14 cellular contexts compared by ENCODE assay signal in the genomic region with DNA sequence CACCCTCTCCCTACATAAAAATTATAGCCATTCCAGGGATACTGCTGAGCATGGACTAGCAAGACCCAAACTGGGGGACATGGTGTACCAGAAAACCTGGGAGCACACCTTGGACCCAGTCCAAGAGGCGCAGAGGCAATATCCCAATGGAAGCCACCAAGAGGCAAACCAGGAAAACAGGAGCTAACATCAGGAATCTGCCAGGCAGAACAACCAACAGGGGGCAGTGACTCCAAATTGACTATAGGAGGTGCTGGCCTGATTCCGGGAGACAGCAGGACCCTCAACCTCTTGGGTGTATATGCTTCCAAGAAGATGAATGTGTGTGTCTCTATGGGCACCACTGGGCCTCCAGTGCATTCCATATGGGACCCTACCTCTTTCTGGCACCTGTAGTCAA.
A peak's percentile ranks its signal among the peaks of the same experiment; 100 is the strongest.
DNase-seq lines count a peak whose midpoint lies in the region; ATAC-seq, FAIRE-seq and TF ChIP-seq lines count a peak whose summit lies in the region.
"Had no signal": no experiment of that assay in that cellular context is flagged by ENCODE, and none has a peak within 500 bp of the region (broad histone marks: within the 10 kb centered on the region; RNA-seq: fewer than 3 reads in every experiment).

No MANE protein-coding gene starts in this region.

- H3K4me3 ChIP-seq in OCI-LY1 (ENCODE audit: low read depth, low read length, poor library complexity, severe bottlenecking), result no peak overlapping the region
- H3K4me3 ChIP-seq in endodermal cell (ENCODE audit: low read length), result no peak overlapping the region
- H3K4me3 ChIP-seq in small intestine (ENCODE audit: low read depth in 1 of 2, low read length in 2 of 2), result no peak overlapping the region

- H3K27ac Mint-ChIP-seq in endodermal cell, result no peak overlapping the region
- H3K27ac Mint-ChIP-seq in progenitor cell of endocrine pancreas, result no peak overlapping the region
- H3K27ac Mint-ChIP-seq: activated B cell treated with CpG ODN at 0.5 μM for 24 hours; activated naive CD4-positive, alpha-beta T cell treated with anti-CD3 and anti-CD28 coated beads for 36 hours; stimulated activated naive CD8-positive, alpha-beta T cell treated with anti-CD3 and anti-CD28 coated beads, Interleukin-15, Interleukin-2, amounts not matched to agents 100 ng/mL and 50 ng/mL, for 24 hours had no signal

- H3K4me1 Mint-ChIP-seq in endodermal cell (peaks cover 19% of the 10 kb centered on the region), progenitor cell of endocrine pancreas (ENCODE audit: low read depth) (peaks cover under 1% of the 10 kb centered on the region)
- H3K4me1 Mint-ChIP-seq: activated B cell treated with CpG ODN at 0.5 μM for 24 hours had no signal

- H3K9me2 ChIP-seq in OCI-LY1 (ENCODE audit: low read depth, low read length), result no peaks in the 10 kb centered on the region

- H3K36me3 Mint-ChIP-seq in endodermal cell (ENCODE audit: low read depth) (no peaks in the 10 kb centered on the region), progenitor cell of endocrine pancreas (ENCODE audit: insufficient read depth) (no peaks in the 10 kb centered on the region)

- H2AFZ ChIP-seq in OCI-LY1 (ENCODE audit: low read length), result no peak overlapping the region

- FAIRE-seq in small intestine (lab: Jason Lieb, UNC), result no peak

- no peak for ATAC-seq in HG02885 (IDR thresholded peaks at IDR 0.05; ENCODE audit: poor library complexity, unreplicated experiment)

- no peak overlapping the region for H3K9ac ChIP-seq in OCI-LY1 (ENCODE audit: low read length)
- no peak overlapping the region for H3K9ac ChIP-seq in endodermal cell (ENCODE audit: extremely low read depth, low read length, poor library complexity, severe bottlenecking)

- H3K4me1 ChIP-seq in OCI-LY1 (ENCODE audit: insufficient read depth, low read length, severe bottlenecking) (no peaks in the 10 kb centered on the region), endodermal cell (ENCODE audit: control insufficient read depth, insufficient read depth, low read length) (peaks cover 14% of the 10 kb centered on the region), small intestine (ENCODE audit: control insufficient read depth in 2 of 2, insufficient read depth in 1 of 2, low read depth in 1 of 2, low read length in 1 of 2) (no peaks in the 10 kb centered on the region)

- H3K4me3 Mint-ChIP-seq in endodermal cell (no peak overlapping the region), progenitor cell of endocrine pancreas (ENCODE audit: low read depth) (no peak overlapping the region)
- H3K4me3 Mint-ChIP-seq: activated B cell treated with CpG ODN at 0.5 μM for 24 hours; activated naive CD4-positive, alpha-beta T cell treated with anti-CD3 and anti-CD28 coated beads for 36 hours; stimulated activated naive CD8-positive, alpha-beta T cell treated with anti-CD3 and anti-CD28 coated beads, Interleukin-15, Interleukin-2, amounts not matched to agents 100 ng/mL and 50 ng/mL, for 24 hours had no signal

- H3K4me2 ChIP-seq in OCI-LY1 (ENCODE audit: low read length), result no peak overlapping the region

- H3F3A ChIP-seq in OCI-LY1 (ENCODE audit: insufficient read depth, low read length), result no peaks in the 10 kb centered on the region

- peak; percentile 32; the same call in 1 of the 2 replicates for TF ChIP-seq CTCF in OCI-LY1 (IDR thresholded peaks at IDR 0.05; ENCODE audit: low read length)
- TF ChIP-seq CTCF in endodermal cell (conservative IDR thresholded peaks at IDR 0.05), result peak; percentile 78
- TF ChIP-seq CTCF in progenitor cell of endocrine pancreas (IDR thresholded peaks at IDR 0.05; ENCODE audit: unreplicated experiment), result peak; percentile 34

- no peaks in the 10 kb centered on the region for H3K27me3 ChIP-seq in OCI-LY1 (ENCODE audit: insufficient read depth, low read length)
- no peaks in the 10 kb centered on the region for H3K27me3 ChIP-seq in endodermal cell (ENCODE audit: control insufficient read depth, insufficient read depth, low read length, poor library complexity, severe bottlenecking)
- H3K27me3 ChIP-seq in small intestine (ENCODE audit: control insufficient read depth in 2 of 2, insufficient read depth in 2 of 2, low read length in 2 of 2), result peaks cover 0 to 2% of the 10 kb centered on the region in 2 donors

- H3K27ac ChIP-seq in OCI-LY1 (ENCODE audit: low read depth, low read length, poor library complexity, severe bottlenecking) (no peak overlapping the region), endodermal cell (ENCODE audit: low read depth, low read length) (no peak overlapping the region), small intestine (ENCODE audit: low read depth in 1 of 2, low read length in 1 of 2) (no peak overlapping the region)

- H3K9me3 ChIP-seq in OCI-LY1 (ENCODE audit: low read length) (no peaks in the 10 kb centered on the region), endodermal cell (ENCODE audit: control insufficient read depth, low read length) (peaks cover 41% of the 10 kb centered on the region), small intestine (ENCODE audit: control insufficient read depth, low read depth) (no peaks in the 10 kb centered on the region)

- H3K27me3 Mint-ChIP-seq in endodermal cell (ENCODE audit: insufficient read depth) (peaks cover 2% of the 10 kb centered on the region), progenitor cell of endocrine pancreas (no peaks in the 10 kb centered on the region)

- 96 to 100% methylated on average over 1 to 2 of the region's 2 CpGs for WGBS in endodermal cell (ENCODE audit: insufficient coverage in 1 of 2, insufficient read length in 1 of 2), 2 experiments
- 67 to 86% (median 70%) methylated on average over 2 of the region's 2 CpGs for WGBS in small intestine, 3 donors

- DNase-seq in NCI-H146 (lab: John Stamatoyannopoulos, UW) (peak; percentile 44), NCI-H146 treated with DMSO at 0.1 percent for 48 hours (lab: John Stamatoyannopoulos, UW; ENCODE audit: unreplicated experiment) (no peak), endodermal cell (peak; percentile 83), progenitor cell of endocrine pancreas (ENCODE audit: low spot score, unreplicated experiment) (no peak), small intestine (no peak), superior temporal gyrus (ENCODE audit: extremely low spot score) (no peak)
- DNase-seq: activated B cell treated with CpG ODN at 0.5 μM for 24 hours; activated naive CD4-positive, alpha-beta T cell treated with anti-CD3 and anti-CD28 coated beads for 36 hours; erythroblast; hypothalamus; NCI-H2081 treated with DMSO at 0.1 percent for 48 hours had no signal

- H3K9me3 Mint-ChIP-seq in endodermal cell (peaks cover 33% of the 10 kb centered on the region), progenitor cell of endocrine pancreas (ENCODE audit: low read depth) (peaks cover 8% of the 10 kb centered on the region)
- H3K9me3 Mint-ChIP-seq: activated B cell treated with CpG ODN at 0.5 μM for 24 hours; activated naive CD4-positive, alpha-beta T cell treated with anti-CD3 and anti-CD28 coated beads for 36 hours; stimulated activated naive CD8-positive, alpha-beta T cell treated with anti-CD3 and anti-CD28 coated beads, Interleukin-15, Interleukin-2, amounts not matched to agents 100 ng/mL and 50 ng/mL, for 24 hours had no signal

- H4K20me1 ChIP-seq in OCI-LY1 (ENCODE audit: insufficient read depth, low read length), result no peaks in the 10 kb centered on the region

- H3K79me2 ChIP-seq in OCI-LY1 (ENCODE audit: insufficient read depth, low read length), result no peaks in the 10 kb centered on the region

- H3K36me3 ChIP-seq in OCI-LY1 (ENCODE audit: insufficient read depth, low read length) (no peaks in the 10 kb centered on the region), endodermal cell (ENCODE audit: control insufficient read depth, insufficient read depth, low read length) (no peaks in the 10 kb centered on the region), small intestine (ENCODE audit: control insufficient read depth in 2 of 2, insufficient read depth in 2 of 2, low read length in 2 of 2) (no peaks in the 10 kb centered on the region)

Comparison
In these comparisons a context has a peak if more than half of its experiments do, and no peak if none do; other contexts are left out.
1. DNase-seq: peak in NCI-H146 (single experiment) and endodermal cell (single experiment); none in NCI-H146 treated with DMSO at 0.1 percent for 48 hours (single experiment), progenitor cell of endocrine pancreas (single experiment), small intestine (single experiment) and superior temporal gyrus (single experiment).
2. Peak in every context shown above with its lines, with median percentiles within 50 percentile points of each other: CTCF ChIP-seq.